Comparison of ENCODE assay signal across 18 cellular contexts in genomic region chr14:61197416-61197815, GRCh38.
"Had no signal": no experiment of that assay in that cellular context is flagged by ENCODE, and none has a peak within 500 bp of the region (broad histone marks: within the 10 kb centered on the region; RNA-seq: fewer than 3 reads in every experiment).

No MANE protein-coding gene starts in this region.

- H3K9me3 ChIP-seq: ascending aorta, gastroesophageal sphincter, suprapubic skin, transverse colon, vagina had no signal

- H3K4me1 ChIP-seq: ascending aorta, gastroesophageal sphincter, suprapubic skin, transverse colon, vagina had no signal

- ATAC-seq: activated CD4-positive, CD25-positive, alpha-beta regulatory T cell treated with anti-CD3 and anti-CD28 coated beads, Interleukin-2, amount 50 U/mL, for 24 hours; activated T-cell treated with anti-CD3 and anti-CD28 coated beads, Interleukin-2, amount 50 U/mL, for 4 hours; gastroesophageal sphincter; naive thymus-derived CD4-positive, alpha-beta T cell; sciatic nerve; stimulated activated naive CD8-positive, alpha-beta T cell treated with anti-CD3 and anti-CD28 coated beads, Interleukin-15, amount 100 ng/mL, for 72 hours had no signal

- H3K27me3 ChIP-seq: ascending aorta, suprapubic skin, transverse colon, vagina had no signal

- DNase-seq: activated CD4-positive, alpha-beta T cell treated with anti-CD3 and anti-CD28 coated beads, Interleukin-2, amount 10 ng/mL, durations not matched to agents 7 days and 5 days; activated CD8-positive, alpha-beta memory T cell treated with anti-CD3 and anti-CD28 coated beads, Interleukin-2, amount 50 U/mL, for 4 hours; activated naive CD4-positive, alpha-beta T cell treated with anti-CD3 and anti-CD28 coated beads, Interleukin-2, amount 10 ng/mL, durations not matched to agents 7 days and 5 days; activated T-cell treated with anti-CD3 and anti-CD28 coated beads, Interleukin-2, amount 50 U/mL, for 4 hours; mesendoderm; naive thymus-derived CD4-positive, alpha-beta T cell; stimulated activated CD4-positive, alpha-beta T cell treated with anti-CD3 and anti-CD28 coated beads, Interleukin-4, amount 100 ng/mL, for 1 hour; stimulated activated naive CD8-positive, alpha-beta T cell treated with anti-CD3 and anti-CD28 coated beads, Interleukin-15, amount 100 ng/mL, for 72 hours; T1000; transverse colon had no signal

- H3K36me3 ChIP-seq: ascending aorta, gastroesophageal sphincter, suprapubic skin, transverse colon, vagina had no signal

- H3K4me3 ChIP-seq: ascending aorta, coronary artery, gastroesophageal sphincter, smooth muscle cell, suprapubic skin, transverse colon, vagina had no signal

- H3K27ac ChIP-seq: ascending aorta, coronary artery, gastroesophageal sphincter, suprapubic skin, transverse colon, vagina had no signal
